17 cellular contexts compared by ENCODE assay signal in the genomic region with DNA sequence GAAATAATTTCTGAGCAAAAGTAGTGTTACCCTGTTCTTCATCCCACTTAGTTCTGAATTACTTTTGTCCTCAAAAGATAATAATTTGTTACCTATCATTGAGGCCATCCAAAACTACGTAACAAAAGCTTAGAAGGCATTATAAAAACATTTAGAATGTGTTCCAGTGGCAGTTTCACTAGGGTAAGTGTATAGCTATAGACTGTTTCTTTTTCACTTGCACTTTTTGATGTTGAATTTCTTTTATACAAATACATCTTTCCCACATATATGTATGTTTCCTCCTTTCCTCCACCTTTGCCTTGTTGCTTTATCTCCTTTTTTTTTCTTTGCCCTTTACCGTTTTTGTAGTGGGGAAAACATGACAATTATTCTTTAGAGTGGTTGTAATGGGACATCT. TPM values are rescaled to one million over a fixed set of nuclear protein-coding genes. Genes with fewer than 3 reads are reported as not detected.
DNase-seq lines count a peak whose midpoint lies in the region; ATAC-seq and TF ChIP-seq lines count a peak whose summit lies in the region.
"Had no signal": no experiment of that assay in that cellular context is flagged by ENCODE, and none has a peak within 500 bp of the region (broad histone marks: within the 10 kb centered on the region; RNA-seq: fewer than 3 reads in every experiment).

No MANE protein-coding gene starts in this region.

- no peaks in the 10 kb centered on the region for H3K27me3 Mint-ChIP-seq in activated CD4-positive, alpha-beta T cell treated with anti-CD3 and anti-CD28 coated beads, Interleukin-2, amount 10 ng/mL, durations not matched to agents 24 days and 14 days
- H3K27me3 Mint-ChIP-seq in CD4-positive, alpha-beta memory T cell = no peaks in the 10 kb centered on the region
- H3K27me3 Mint-ChIP-seq in T-helper 17 cell (no peaks in the 10 kb centered on the region), naive B cell (no peaks in the 10 kb centered on the region)

- TF ChIP-seq CTCF in testis (IDR thresholded peaks at IDR 0.05) = no peak

- peaks cover 5% of the 10 kb centered on the region for H3K4me1 Mint-ChIP-seq in activated CD4-positive, alpha-beta T cell treated with anti-CD3 and anti-CD28 coated beads, Interleukin-2, amount 10 ng/mL, durations not matched to agents 24 days and 14 days
- H3K4me1 Mint-ChIP-seq in CD4-positive, alpha-beta memory T cell = peaks cover 13 to 21% (median 15%) of the 10 kb centered on the region in 4 donors
- H3K4me1 Mint-ChIP-seq in T-helper 17 cell (peaks cover 16% of the 10 kb centered on the region), naive B cell (peaks cover 0 to 6% (median 4%) of the 10 kb centered on the region in 3 donors)

- H3K4me3 Mint-ChIP-seq in activated CD4-positive, alpha-beta T cell treated with anti-CD3 and anti-CD28 coated beads, Interleukin-2, amount 10 ng/mL, durations not matched to agents 24 days and 14 days = no peak overlapping the region
- H3K4me3 Mint-ChIP-seq in CD4-positive, alpha-beta memory T cell = no peak overlapping the region
- H3K4me3 Mint-ChIP-seq in T-helper 17 cell (no peak overlapping the region), naive B cell (no peak overlapping the region)
- H3K4me3 Mint-ChIP-seq: CD14-positive monocyte; CD8-positive, alpha-beta T cell had no signal

- CTCF ChIA-PET in CD4-positive, alpha-beta memory T cell (lab: Charles Lee; ENCODE audit: partially characterized antibody) = interaction anchor here (1.8 kb wide), 1 partner anchor 12 kb away, joined by 4 read pairs; no protein-coding TSS in a partner anchor

- no peak for DNase-seq in activated CD4-positive, alpha-beta T cell treated with anti-CD3 and anti-CD28 coated beads, Interleukin-2, amount 10 ng/mL, durations not matched to agents 24 days and 14 days
- no peak for DNase-seq in activated CD4-positive, alpha-beta T cell treated with anti-CD3 and anti-CD28 coated beads for 4 hours
- no peak for DNase-seq in CD4-positive, alpha-beta memory T cell
- DNase-seq in T-helper 17 cell (no peak), naive B cell (no peak), kidney glomerular epithelial cell (lab: John Stamatoyannopoulos, UW) (no peak), testis (no peak)
- DNase-seq: Calu3; CD8-positive, alpha-beta T cell; DND-41; EL had no signal

- intact Hi-C loops in activated CD4-positive, alpha-beta T cell treated with anti-CD3 and anti-CD28 coated beads, Interleukin-2, amount 10 ng/mL, durations not matched to agents 24 days and 14 days (cut with micrococcal nuclease) = no loop called here
- intact Hi-C loops in CD4-positive, alpha-beta memory T cell (cut with micrococcal nuclease) = no loop called here
- intact Hi-C loops in testis (cut with DNase I; ENCODE audit: low total_unique reads) = no loop called here

- no peak for ATAC-seq in T-helper 17 cell
- no peak for ATAC-seq in naive B cell (ENCODE audit: low read depth in 2 of 2)
- ATAC-seq: CD8-positive, alpha-beta T cell had no signal

- TF ChIP-seq POLR2A in testis (IDR thresholded peaks at IDR 0.05) = no peak

- POLR2A ChIA-PET in CD4-positive, alpha-beta memory T cell (lab: Charles Lee; ENCODE audit: partially characterized antibody) = no interaction called here

- no peaks in the 10 kb centered on the region for H3K9me3 ChIP-seq in CD4-positive, alpha-beta memory T cell (ENCODE audit: control insufficient read depth in 1 of 2, low read length in 2 of 2)
- no peaks in the 10 kb centered on the region for H3K9me3 ChIP-seq in T-helper 17 cell (ENCODE audit: control insufficient read depth, low read length, poor library complexity, severe bottlenecking)
- H3K9me3 ChIP-seq in testis = no peaks in the 10 kb centered on the region
- H3K9me3 ChIP-seq: HAP-1 had no signal

- H3K27ac Mint-ChIP-seq in activated CD4-positive, alpha-beta T cell treated with anti-CD3 and anti-CD28 coated beads, Interleukin-2, amount 10 ng/mL, durations not matched to agents 24 days and 14 days = peak overlapping the region; percentile 63
- peak overlapping the region in 4 of 7 donors; percentile 0 to 21 (median 10) for H3K27ac Mint-ChIP-seq in CD4-positive, alpha-beta memory T cell
- H3K27ac Mint-ChIP-seq in T-helper 17 cell (peak overlapping the region; percentile 73), naive B cell (peak overlapping the region in 4 of 6 donors; percentile 1 to 81 (median 11))
- H3K27ac Mint-ChIP-seq: CD8-positive, alpha-beta T cell had no signal

- H3K27ac ChIP-seq in CD4-positive, alpha-beta memory T cell (ENCODE audit: low read depth, low read length) = no peak overlapping the region
- no peak overlapping the region for H3K27ac ChIP-seq in testis
- H3K27ac ChIP-seq: 22Rv1, BLaER1, HL-60 had no signal

- H3K36me3 ChIP-seq in CD4-positive, alpha-beta memory T cell (ENCODE audit: insufficient read depth, low read length) = peaks cover 6% of the 10 kb centered on the region
- H3K36me3 ChIP-seq in testis (ENCODE audit: low read depth, missing control alignments) = no peaks in the 10 kb centered on the region

- peaks cover 45% of the 10 kb centered on the region for H3K36me3 Mint-ChIP-seq in activated CD4-positive, alpha-beta T cell treated with anti-CD3 and anti-CD28 coated beads, Interleukin-2, amount 10 ng/mL, durations not matched to agents 24 days and 14 days (ENCODE audit: low read depth)
- peaks cover 49 to 55% of the 10 kb centered on the region in 2 donors for H3K36me3 Mint-ChIP-seq in CD4-positive, alpha-beta memory T cell
- H3K36me3 Mint-ChIP-seq in T-helper 17 cell (ENCODE audit: low read depth) = peaks cover 12% of the 10 kb centered on the region
- H3K36me3 Mint-ChIP-seq in naive B cell = peaks cover 24 to 30% of the 10 kb centered on the region in 2 donors

- no peaks in the 10 kb centered on the region for H3K4me1 ChIP-seq in CD4-positive, alpha-beta memory T cell (ENCODE audit: insufficient read depth, low read length)
- H3K4me1 ChIP-seq in testis = no peaks in the 10 kb centered on the region
- H3K4me1 ChIP-seq: BLaER1, HAP-1 had no signal

- 35 to 58% methylated on average over 2 of the region's 2 CpGs for WGBS in testis, 2 donors

- H3K27me3 ChIP-seq in CD4-positive, alpha-beta memory T cell (ENCODE audit: insufficient read depth, low read length) = no peaks in the 10 kb centered on the region
- no peaks in the 10 kb centered on the region for H3K27me3 ChIP-seq in testis
- H3K27me3 ChIP-seq: BLaER1 had no signal

- no peak overlapping the region for H3K4me3 ChIP-seq in CD4-positive, alpha-beta memory T cell (ENCODE audit: low read length in 2 of 2)
- H3K4me3 ChIP-seq in testis = no peak overlapping the region
- H3K4me3 ChIP-seq: BLaER1, GM12878, HAP-1 had no signal

- no peaks in the 10 kb centered on the region for H3K9me3 Mint-ChIP-seq in activated CD4-positive, alpha-beta T cell treated with anti-CD3 and anti-CD28 coated beads, Interleukin-2, amount 10 ng/mL, durations not matched to agents 24 days and 14 days
- peaks cover 0 to 3% (median 0%) of the 10 kb centered on the region in 8 donors for H3K9me3 Mint-ChIP-seq in CD4-positive, alpha-beta memory T cell
- peaks cover 0 to 5% (median 0%) of the 10 kb centered on the region in 7 donors for H3K9me3 Mint-ChIP-seq in naive B cell

RNA-seq across cellular contexts. Expression of a gene that starts 33.5 kb away (rescaled TPM):
- 154 and 158 TPM in 2 replicates for total RNA-seq in activated CD4-positive, alpha-beta T cell treated with anti-CD3 and anti-CD28 coated beads, Interleukin-2, amount 10 ng/mL, durations not matched to agents 24 days and 14 days
- 100 to 1,000 TPM; 112 to 116 TPM for total RNA-seq in CD4-positive, alpha-beta memory T cell
- 100 to 1,000 TPM; 170 to 307 TPM for polyA plus RNA-seq in CD4-positive, alpha-beta memory T cell
- 100 to 1,000 TPM in 1 of 2 donors, 10 to 100 TPM in 1; 81.0 to 135 TPM for total RNA-seq in T-helper 17 cell
- 100 to 1,000 TPM; 208 to 366 (median 227) TPM for polyA plus RNA-seq in naive B cell (ENCODE audit: low read depth in 6 of 6)
- total RNA-seq in testis = 10 to 100 TPM; 57.9 to 69.4 TPM
- 69.4 TPM for polyA plus RNA-seq in testis (ENCODE audit: insufficient read depth, low read depth, low replicate concordance)

RNA-seq across cellular contexts. Expression of a gene that starts 57.5 kb away (rescaled TPM):
- total RNA-seq in activated CD4-positive, alpha-beta T cell treated with anti-CD3 and anti-CD28 coated beads, Interleukin-2, amount 10 ng/mL, durations not matched to agents 24 days and 14 days = 4.6 and 5.5 TPM in 2 replicates
- total RNA-seq in CD4-positive, alpha-beta memory T cell = 1 to 10 TPM; 3.8 to 4.0 TPM
- polyA plus RNA-seq in CD4-positive, alpha-beta memory T cell = 1 to 10 TPM; 4.0 to 6.6 TPM
- 1 to 10 TPM; 6.1 to 8.0 TPM for total RNA-seq in T-helper 17 cell
- polyA plus RNA-seq in naive B cell (ENCODE audit: low read depth in 6 of 6) = 1 to 10 TPM in 1 of 6 donors, under 1 TPM in 4, not detected in 1; 0.49 to 3.7 (median 0.63) TPM
- total RNA-seq in testis = 10 to 100 TPM; 15.9 to 23.2 TPM
- polyA plus RNA-seq in testis (ENCODE audit: insufficient read depth, low read depth, low replicate concordance) = 25.3 TPM

Comparison
In these comparisons a context has a peak if more than half of its experiments do, and no peak if none do; other contexts are left out.
1. H3K27ac Mint-ChIP-seq: peak in every context shown above with its lines; median percentile 73 in T-helper 17 cell; 63 in activated CD4-positive, alpha-beta T cell treated with anti-CD3 and anti-CD28 coated beads, Interleukin-2, amount 10 ng/mL, durations not matched to agents 24 days and 14 days; 11 in naive B cell; 10 in CD4-positive, alpha-beta memory T cell.